1 cellular context compared by ENCODE assay signal in the genomic region with DNA sequence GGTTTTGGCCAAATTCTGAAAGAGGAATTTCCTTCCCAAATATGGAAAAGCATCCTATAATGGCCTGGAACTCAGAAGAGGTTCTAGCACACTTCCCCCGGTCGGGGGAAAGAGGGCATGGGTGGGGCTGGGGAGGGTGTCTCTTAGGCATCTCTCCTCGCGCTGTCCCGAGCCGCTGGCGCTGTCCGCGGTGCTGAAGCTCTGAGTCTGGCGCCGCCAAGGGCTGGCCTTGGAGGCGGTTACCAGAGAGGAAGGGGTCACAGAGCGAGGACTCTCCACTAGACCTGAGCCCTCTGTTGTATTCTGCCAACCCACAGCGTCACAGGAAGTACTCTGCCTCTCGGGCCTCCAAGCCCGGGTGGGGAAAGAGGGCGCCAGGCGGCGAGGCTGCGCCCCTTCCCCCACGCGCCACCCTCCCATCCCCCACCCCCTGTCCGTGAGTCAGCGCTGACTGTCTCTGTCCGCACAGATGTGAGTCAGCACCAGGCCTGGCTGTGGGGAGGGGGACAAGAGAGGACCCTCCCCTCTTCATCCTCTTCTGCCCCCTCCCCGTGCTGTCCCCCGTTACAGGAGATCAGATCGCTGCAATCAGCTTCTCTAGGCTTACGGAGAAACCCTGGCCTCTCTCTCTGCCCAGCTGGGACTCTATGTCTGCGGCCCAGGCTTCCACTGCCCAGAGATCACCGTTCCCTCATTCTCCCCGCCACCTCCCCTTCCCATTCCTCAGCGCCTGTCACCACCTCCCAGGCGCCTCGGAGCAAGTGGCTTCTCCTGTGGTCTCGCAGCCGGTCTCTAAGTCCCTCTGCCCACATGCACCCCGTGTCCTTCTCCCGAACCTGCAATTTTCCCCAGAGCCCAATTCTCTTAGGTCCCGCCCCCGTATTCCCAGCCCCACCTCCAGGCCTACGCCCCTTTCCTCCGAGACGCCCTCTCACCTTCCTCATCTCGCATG.
TF ChIP-seq lines count a peak whose summit lies in the region.

No MANE protein-coding gene starts in this region.

TF ChIP-seq in WTC11, 78 proteins besides CTCF, POLR2A, EP300 and RAD21 (continued from another document and continues in another):
- TF ChIP-seq, protein P1, sequence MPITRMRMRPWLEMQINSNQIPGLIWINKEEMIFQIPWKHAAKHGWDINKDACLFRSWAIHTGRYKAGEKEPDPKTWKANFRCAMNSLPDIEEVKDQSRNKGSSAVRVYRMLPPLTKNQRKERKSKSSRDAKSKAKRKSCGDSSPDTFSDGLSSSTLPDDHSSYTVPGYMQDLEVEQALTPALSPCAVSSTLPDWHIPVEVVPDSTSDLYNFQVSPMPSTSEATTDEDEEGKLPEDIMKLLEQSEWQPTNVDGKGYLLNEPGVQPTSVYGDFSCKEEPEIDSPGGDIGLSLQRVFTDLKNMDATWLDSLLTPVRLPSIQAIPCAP (CRISPR knock-in tag; IDR thresholded peaks at IDR 0.05) = peak; percentile 73; the same call in 1 of the 2 replicates
- TF ChIP-seq FOXK1 (CRISPR knock-in tag; IDR thresholded peaks at IDR 0.05) = peak; percentile 83
- TF ChIP-seq MYBL2 (CRISPR knock-in tag; IDR thresholded peaks at IDR 0.05) = peak; percentile 80
- TF ChIP-seq HMGXB4 (CRISPR knock-in tag; IDR thresholded peaks at IDR 0.05) = no peak
- TF ChIP-seq NFE2L1 (CRISPR knock-in tag; IDR thresholded peaks at IDR 0.05) = peak; percentile 81
- TF ChIP-seq, protein P2, sequence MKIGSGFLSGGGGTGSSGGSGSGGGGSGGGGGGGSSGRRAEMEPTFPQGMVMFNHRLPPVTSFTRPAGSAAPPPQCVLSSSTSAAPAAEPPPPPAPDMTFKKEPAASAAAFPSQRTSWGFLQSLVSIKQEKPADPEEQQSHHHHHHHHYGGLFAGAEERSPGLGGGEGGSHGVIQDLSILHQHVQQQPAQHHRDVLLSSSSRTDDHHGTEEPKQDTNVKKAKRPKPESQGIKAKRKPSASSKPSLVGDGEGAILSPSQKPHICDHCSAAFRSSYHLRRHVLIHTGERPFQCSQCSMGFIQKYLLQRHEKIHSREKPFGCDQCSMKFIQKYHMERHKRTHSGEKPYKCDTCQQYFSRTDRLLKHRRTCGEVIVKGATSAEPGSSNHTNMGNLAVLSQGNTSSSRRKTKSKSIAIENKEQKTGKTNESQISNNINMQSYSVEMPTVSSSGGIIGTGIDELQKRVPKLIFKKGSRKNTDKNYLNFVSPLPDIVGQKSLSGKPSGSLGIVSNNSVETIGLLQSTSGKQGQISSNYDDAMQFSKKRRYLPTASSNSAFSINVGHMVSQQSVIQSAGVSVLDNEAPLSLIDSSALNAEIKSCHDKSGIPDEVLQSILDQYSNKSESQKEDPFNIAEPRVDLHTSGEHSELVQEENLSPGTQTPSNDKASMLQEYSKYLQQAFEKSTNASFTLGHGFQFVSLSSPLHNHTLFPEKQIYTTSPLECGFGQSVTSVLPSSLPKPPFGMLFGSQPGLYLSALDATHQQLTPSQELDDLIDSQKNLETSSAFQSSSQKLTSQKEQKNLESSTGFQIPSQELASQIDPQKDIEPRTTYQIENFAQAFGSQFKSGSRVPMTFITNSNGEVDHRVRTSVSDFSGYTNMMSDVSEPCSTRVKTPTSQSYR (CRISPR knock-in tag; IDR thresholded peaks at IDR 0.05) = peak; percentile 92
- TF ChIP-seq GABPB1 (CRISPR knock-in tag; IDR thresholded peaks at IDR 0.05) = peak; percentile 77
- no peak for TF ChIP-seq MXD4 (CRISPR knock-in tag; IDR thresholded peaks at IDR 0.05; ENCODE audit: borderline replicate concordance)
- TF ChIP-seq ZNF121 (CRISPR knock-in tag; IDR thresholded peaks at IDR 0.05) = 0 out of 2 replicates have a peak, but pooled peaks have one; percentile 30
- peak; percentile 71; the same call in 1 of the 2 replicates for TF ChIP-seq CBFB (CRISPR knock-in tag; IDR thresholded peaks at IDR 0.05; ENCODE audit: low read depth)
- TF ChIP-seq PRRX2 (CRISPR knock-in tag; IDR thresholded peaks at IDR 0.05) = no peak
- no peak for TF ChIP-seq NFYB (CRISPR knock-in tag; conservative IDR thresholded peaks at IDR 0.05; ENCODE audit: low read depth)
- no peak for TF ChIP-seq IRF2 (CRISPR knock-in tag; IDR thresholded peaks at IDR 0.05; ENCODE audit: borderline replicate concordance, low read depth)
- TF ChIP-seq NFATC4 (CRISPR knock-in tag; IDR thresholded peaks at IDR 0.05) = no peak
- TF ChIP-seq ZNF317 (CRISPR knock-in tag; IDR thresholded peaks at IDR 0.05; ENCODE audit: borderline replicate concordance, low read depth) = no peak
- TF ChIP-seq, protein P3, sequence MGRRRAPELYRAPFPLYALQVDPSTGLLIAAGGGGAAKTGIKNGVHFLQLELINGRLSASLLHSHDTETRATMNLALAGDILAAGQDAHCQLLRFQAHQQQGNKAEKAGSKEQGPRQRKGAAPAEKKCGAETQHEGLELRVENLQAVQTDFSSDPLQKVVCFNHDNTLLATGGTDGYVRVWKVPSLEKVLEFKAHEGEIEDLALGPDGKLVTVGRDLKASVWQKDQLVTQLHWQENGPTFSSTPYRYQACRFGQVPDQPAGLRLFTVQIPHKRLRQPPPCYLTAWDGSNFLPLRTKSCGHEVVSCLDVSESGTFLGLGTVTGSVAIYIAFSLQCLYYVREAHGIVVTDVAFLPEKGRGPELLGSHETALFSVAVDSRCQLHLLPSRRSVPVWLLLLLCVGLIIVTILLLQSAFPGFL (CRISPR knock-in tag; IDR thresholded peaks at IDR 0.05; ENCODE audit: borderline replicate concordance) = 0 out of 2 replicates have a peak, but pooled peaks have one; percentile 42
- peak; percentile 89 for TF ChIP-seq SMAD4 (CRISPR knock-in tag; IDR thresholded peaks at IDR 0.05)
- TF ChIP-seq, protein P4, sequence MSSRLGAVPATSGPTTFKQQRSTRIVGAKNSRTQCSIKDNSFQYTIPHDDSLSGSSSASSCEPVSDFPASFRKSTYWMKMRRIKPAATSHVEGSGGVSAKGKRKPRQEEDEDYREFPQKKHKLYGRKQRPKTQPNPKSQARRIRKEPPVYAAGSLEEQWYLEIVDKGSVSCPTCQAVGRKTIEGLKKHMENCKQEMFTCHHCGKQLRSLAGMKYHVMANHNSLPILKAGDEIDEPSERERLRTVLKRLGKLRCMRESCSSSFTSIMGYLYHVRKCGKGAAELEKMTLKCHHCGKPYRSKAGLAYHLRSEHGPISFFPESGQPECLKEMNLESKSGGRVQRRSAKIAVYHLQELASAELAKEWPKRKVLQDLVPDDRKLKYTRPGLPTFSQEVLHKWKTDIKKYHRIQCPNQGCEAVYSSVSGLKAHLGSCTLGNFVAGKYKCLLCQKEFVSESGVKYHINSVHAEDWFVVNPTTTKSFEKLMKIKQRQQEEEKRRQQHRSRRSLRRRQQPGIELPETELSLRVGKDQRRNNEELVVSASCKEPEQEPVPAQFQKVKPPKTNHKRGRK (CRISPR knock-in tag; IDR thresholded peaks at IDR 0.05; ENCODE audit: borderline replicate concordance) = no peak
- TF ChIP-seq TCF7 (CRISPR knock-in tag; IDR thresholded peaks at IDR 0.05; ENCODE audit: low read depth) = peak; percentile 92
- TF ChIP-seq ZNF532 (CRISPR knock-in tag; IDR thresholded peaks at IDR 0.05; ENCODE audit: borderline replicate concordance) = no peak
- TF ChIP-seq PRDM15 (CRISPR knock-in tag; IDR thresholded peaks at IDR 0.05) = no peak
- TF ChIP-seq ZNF423 (CRISPR knock-in tag; IDR thresholded peaks at IDR 0.05) = no peak
- no peak for TF ChIP-seq MAX (CRISPR knock-in tag; IDR thresholded peaks at IDR 0.05)
- TF ChIP-seq E2F5 (CRISPR knock-in tag; IDR thresholded peaks at IDR 0.05) = 0 out of 2 replicates have a peak, but pooled peaks have one; percentile 37
